Comparison of ENCODE assay signal across 25 cellular contexts in genomic region chr14:38762845-38763244, GRCh38.
DNase-seq lines count a peak whose midpoint lies in the region; ATAC-seq lines count a peak whose summit lies in the region.
"Had no signal": no experiment of that assay in that cellular context is flagged by ENCODE, and none has a peak within 500 bp of the region (broad histone marks: within the 10 kb centered on the region; RNA-seq: fewer than 3 reads in every experiment).

No MANE protein-coding gene starts in this region.

- intact Hi-C loops in left colon (cut with DNase I, micrococcal nuclease): no loop called here

- H3K4me3 Mint-ChIP-seq in natural killer cell treated with Interleukin-12 subunit alpha and Interleukin-12 subunit beta and Interleukin-15 and Interleukin-18, amount 100 ng/mL, for 72 hours: no peak overlapping the region
- H3K4me3 Mint-ChIP-seq: B cell; CD8-positive, alpha-beta memory T cell; GM23338; H9; T-cell had no signal

- H3K27me3 Mint-ChIP-seq in natural killer cell treated with Interleukin-12 subunit alpha and Interleukin-12 subunit beta and Interleukin-15 and Interleukin-18, amount 100 ng/mL, for 72 hours: no peaks in the 10 kb centered on the region
- H3K27me3 Mint-ChIP-seq: B cell, T-cell had no signal

- H3K9me3 Mint-ChIP-seq in natural killer cell treated with Interleukin-12 subunit alpha and Interleukin-12 subunit beta and Interleukin-15 and Interleukin-18, amount 100 ng/mL, for 72 hours: peaks cover 13% of the 10 kb centered on the region

- H3K27ac Mint-ChIP-seq in natural killer cell treated with Interleukin-12 subunit alpha and Interleukin-12 subunit beta and Interleukin-15 and Interleukin-18, amount 100 ng/mL, for 72 hours: no peak overlapping the region
- H3K27ac Mint-ChIP-seq: B cell; CD8-positive, alpha-beta memory T cell; GM23338; H9; T-cell had no signal

- peak; percentile 80 for ATAC-seq in left colon
- no peak for ATAC-seq in natural killer cell treated with Interleukin-12 subunit alpha and Interleukin-12 subunit beta and Interleukin-15 and Interleukin-18, amount 100 ng/mL, for 72 hours
- ATAC-seq: GM12878, GM23338, Right ventricle myocardium inferior, T-cell had no signal

- DNase-seq in AML-193 (lab: John Stamatoyannopoulos, UW) (peak; percentile 9 to 13), HT1080 (ENCODE audit: low read depth) (peak; percentile 11), OCI-M1 (lab: John Stamatoyannopoulos, UW) (peak; percentile 20), left colon (no peak), NCI-H2227 (lab: John Stamatoyannopoulos, UW; ENCODE audit: unreplicated experiment) (no peak), activated T-cell treated with anti-CD3 and anti-CD28 coated beads for 4 hours (no peak)
- no peak for DNase-seq in natural killer cell treated with Interleukin-12 subunit alpha and Interleukin-12 subunit beta and Interleukin-15 and Interleukin-18, amount 100 ng/mL, for 72 hours (ENCODE audit: low spot score)
- DNase-seq: CD8-positive, alpha-beta memory T cell; DMS 273 treated with DMSO at 0.1 percent for 48 hours; DMS79; GDM1; H9; KBM-7; MG63; NCI-H1105 treated with DMSO at 0.1 percent for 48 hours; NCI-H146; NCI-H1930; NCI-H446 treated with DMSO at 0.1 percent for 48 hours; NCI-H69; PC-9; T-cell had no signal

- H3K36me3 Mint-ChIP-seq in natural killer cell treated with Interleukin-12 subunit alpha and Interleukin-12 subunit beta and Interleukin-15 and Interleukin-18, amount 100 ng/mL, for 72 hours: no peaks in the 10 kb centered on the region
- H3K36me3 Mint-ChIP-seq: T-cell had no signal

- no peaks in the 10 kb centered on the region for H3K4me1 Mint-ChIP-seq in natural killer cell treated with Interleukin-12 subunit alpha and Interleukin-12 subunit beta and Interleukin-15 and Interleukin-18, amount 100 ng/mL, for 72 hours (ENCODE audit: low read depth in 2 of 2)
- H3K4me1 Mint-ChIP-seq: B cell; CD8-positive, alpha-beta memory T cell; T-cell had no signal

Comparison
In these comparisons a context has a peak if more than half of its experiments do, and no peak if none do; other contexts are left out.
1. DNase-seq: peak in AML-193 (2 of 2), HT1080 (single experiment) and OCI-M1 (single experiment); none in left colon (0 of 2), natural killer cell treated with Interleukin-12 subunit alpha and Interleukin-12 subunit beta and Interleukin-15 and Interleukin-18, amount 100 ng/mL, for 72 hours (single experiment), NCI-H2227 (single experiment) and activated T-cell treated with anti-CD3 and anti-CD28 coated beads for 4 hours (single experiment).